Comparison of ENCODE assay signal across 1 cellular context in the genomic region with DNA sequence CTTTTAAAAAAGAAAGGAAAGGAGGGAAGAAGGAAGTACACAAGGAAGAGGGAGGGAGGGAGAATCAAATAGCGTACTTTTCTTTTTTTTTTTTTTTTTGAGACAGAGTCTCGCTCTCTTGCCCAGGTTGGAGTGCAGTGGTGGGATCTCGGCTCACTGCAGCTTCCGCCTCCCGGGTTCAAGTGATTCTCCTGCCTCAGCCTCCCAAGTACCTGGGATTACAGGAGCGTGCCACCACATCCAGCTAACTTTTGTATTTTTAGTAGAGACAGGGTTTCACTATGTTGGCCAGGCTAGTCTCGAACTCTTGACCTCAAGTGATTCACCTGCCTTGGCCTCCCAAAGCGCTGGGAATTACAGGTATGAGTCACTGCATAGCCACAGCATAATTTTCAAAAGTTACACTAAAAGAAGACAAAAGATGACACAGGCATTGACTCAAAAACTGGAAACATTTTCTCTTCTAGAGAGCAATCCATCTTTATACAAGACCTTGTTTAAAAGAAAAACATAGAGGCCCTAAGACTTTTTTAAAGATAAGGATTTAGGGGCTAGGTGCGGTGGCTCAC.
TF ChIP-seq lines count a peak whose summit lies in the region.

No MANE protein-coding gene starts in this region.

TF ChIP-seq in GM12878, 131 proteins besides CTCF, POLR2A, EP300 and RAD21 (continued from another document):
- TF ChIP-seq NFIC (IDR thresholded peaks at IDR 0.05; ENCODE audit: low read depth, low read length) (peak; percentile 48; the same call in 1 of the 2 replicates), BHLHE40 (IDR thresholded peaks at IDR 0.05; ENCODE audit: borderline replicate concordance in 1 of 2, low read depth in 2 of 2, low read length in 1 of 2) (peak; percentile 15 to 25; a peak in 1 of 4 replicates), ETV6 (conservative IDR thresholded peaks at IDR 0.05 in 1 of 2, IDR thresholded peaks at IDR 0.05 in 1 of 2; ENCODE audit: borderline replicate concordance in 1 of 2, low read depth in 1 of 2) (peak in 1 of 2 experiments; percentile 34; a peak in 1 of 4 replicates), JUNB (IDR thresholded peaks at IDR 0.05) (peak; percentile 86), RUNX3 (IDR thresholded peaks at IDR 0.05; ENCODE audit: low read length) (peak; percentile 69), JUND (IDR thresholded peaks at IDR 0.05; ENCODE audit: low read depth, low read length) (peak; percentile 16; the same call in 1 of the 2 replicates), CREB1 (IDR thresholded peaks at IDR 0.05; ENCODE audit: low read depth) (0 out of 2 replicates have a peak, but pooled peaks have one; percentile 5), FOXM1 (IDR thresholded peaks at IDR 0.05; ENCODE audit: low read depth, low read length) (0 out of 2 replicates have a peak, but pooled peaks have one; percentile 36), NR2F1 (conservative IDR thresholded peaks at IDR 0.05) (peak; percentile 63), BCL11A (IDR thresholded peaks at IDR 0.05; ENCODE audit: low read depth, low read length) (0 out of 2 replicates have a peak, but pooled peaks have one; percentile 23)
- TF ChIP-seq, protein P1, sequence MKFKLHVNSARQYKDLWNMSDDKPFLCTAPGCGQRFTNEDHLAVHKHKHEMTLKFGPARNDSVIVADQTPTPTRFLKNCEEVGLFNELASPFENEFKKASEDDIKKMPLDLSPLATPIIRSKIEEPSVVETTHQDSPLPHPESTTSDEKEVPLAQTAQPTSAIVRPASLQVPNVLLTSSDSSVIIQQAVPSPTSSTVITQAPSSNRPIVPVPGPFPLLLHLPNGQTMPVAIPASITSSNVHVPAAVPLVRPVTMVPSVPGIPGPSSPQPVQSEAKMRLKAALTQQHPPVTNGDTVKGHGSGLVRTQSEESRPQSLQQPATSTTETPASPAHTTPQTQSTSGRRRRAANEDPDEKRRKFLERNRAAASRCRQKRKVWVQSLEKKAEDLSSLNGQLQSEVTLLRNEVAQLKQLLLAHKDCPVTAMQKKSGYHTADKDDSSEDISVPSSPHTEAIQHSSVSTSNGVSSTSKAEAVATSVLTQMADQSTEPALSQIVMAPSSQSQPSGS (IDR thresholded peaks at IDR 0.05; ENCODE audit: low read length), result peak; percentile 32
- TF ChIP-seq, protein P2, sequence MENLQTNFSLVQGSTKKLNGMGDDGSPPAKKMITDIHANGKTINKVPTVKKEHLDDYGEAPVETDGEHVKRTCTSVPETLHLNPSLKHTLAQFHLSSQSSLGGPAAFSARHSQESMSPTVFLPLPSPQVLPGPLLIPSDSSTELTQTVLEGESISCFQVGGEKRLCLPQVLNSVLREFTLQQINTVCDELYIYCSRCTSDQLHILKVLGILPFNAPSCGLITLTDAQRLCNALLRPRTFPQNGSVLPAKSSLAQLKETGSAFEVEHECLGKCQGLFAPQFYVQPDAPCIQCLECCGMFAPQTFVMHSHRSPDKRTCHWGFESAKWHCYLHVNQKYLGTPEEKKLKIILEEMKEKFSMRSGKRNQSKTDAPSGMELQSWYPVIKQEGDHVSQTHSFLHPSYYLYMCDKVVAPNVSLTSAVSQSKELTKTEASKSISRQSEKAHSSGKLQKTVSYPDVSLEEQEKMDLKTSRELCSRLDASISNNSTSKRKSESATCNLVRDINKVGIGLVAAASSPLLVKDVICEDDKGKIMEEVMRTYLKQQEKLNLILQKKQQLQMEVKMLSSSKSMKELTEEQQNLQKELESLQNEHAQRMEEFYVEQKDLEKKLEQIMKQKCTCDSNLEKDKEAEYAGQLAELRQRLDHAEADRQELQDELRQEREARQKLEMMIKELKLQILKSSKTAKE (IDR thresholded peaks at IDR 0.05; ENCODE audit: low read depth, poor library complexity, severe bottlenecking), result peak; percentile 15
